12 cellular contexts compared by ENCODE assay signal in the genomic region with DNA sequence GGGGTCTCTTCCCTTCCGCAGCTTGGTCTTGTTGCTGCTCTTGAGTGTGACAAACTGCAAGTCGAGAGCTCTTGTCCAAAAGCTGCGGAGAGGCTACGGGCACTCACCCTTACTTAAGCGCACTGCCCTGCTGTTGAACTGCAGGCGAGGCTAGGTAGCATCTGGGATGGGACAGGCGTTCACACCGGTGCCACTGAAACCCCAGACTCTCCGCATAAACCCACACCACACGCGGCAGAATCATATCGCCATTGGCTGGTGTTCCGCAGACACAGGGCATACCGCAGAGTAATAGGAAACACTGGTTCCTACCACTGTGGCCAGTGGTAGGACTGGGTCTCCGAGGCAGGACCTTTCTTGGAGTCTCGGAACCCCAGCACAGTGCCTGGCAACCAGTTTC. TPM values are rescaled to one million over a fixed set of nuclear protein-coding genes. Genes with fewer than 3 reads are reported as not detected.
DNase-seq lines count a peak whose midpoint lies in the region; FAIRE-seq and TF ChIP-seq lines count a peak whose summit lies in the region.
"Had no signal": no experiment of that assay in that cellular context is flagged by ENCODE, and none has a peak within 500 bp of the region (broad histone marks: within the 10 kb centered on the region; RNA-seq: fewer than 3 reads in every experiment).

No MANE protein-coding gene starts in this region.

- H3K27me3 ChIP-seq in stomach smooth muscle (ENCODE audit: control insufficient read depth in 1 of 2, insufficient read depth in 2 of 2, low read length in 2 of 2), result peaks cover 0 to 12% of the 10 kb centered on the region in 2 donors
- H3K27me3 ChIP-seq: SJCRH30 had no signal

- peaks cover 61% of the 10 kb centered on the region for H3K27me3 Mint-ChIP-seq in activated CD4-positive, alpha-beta memory T cell treated with anti-CD3 and anti-CD28 coated beads for 36 hours
- H3K27me3 Mint-ChIP-seq in activated CD4-positive, alpha-beta memory T cell treated with anti-CD3 and anti-CD28 coated beads, Interleukin-2, amount 10 ng/mL, durations not matched to agents 7 days and 5 days, result peaks cover 63% of the 10 kb centered on the region
- H3K27me3 Mint-ChIP-seq in activated naive CD8-positive, alpha-beta T cell treated with anti-CD3 and anti-CD28 coated beads for 36 hours, result peaks cover 79% of the 10 kb centered on the region

- H3K36me3 ChIP-seq in kidney (ENCODE audit: control insufficient read depth in 1 of 2, insufficient read depth in 2 of 2, low read length in 2 of 2) (no peaks in the 10 kb centered on the region), stomach smooth muscle (ENCODE audit: control insufficient read depth in 2 of 2, insufficient read depth in 2 of 2, low read length in 2 of 2) (no peaks in the 10 kb centered on the region)
- H3K36me3 ChIP-seq: neutrophil, SJCRH30, upper lobe of right lung had no signal

- no peaks in the 10 kb centered on the region for H3K9me3 ChIP-seq in kidney (ENCODE audit: control insufficient read depth in 1 of 2, low read length in 2 of 2)
- no peaks in the 10 kb centered on the region for H3K9me3 ChIP-seq in stomach smooth muscle (ENCODE audit: control insufficient read depth in 2 of 2, low read length in 2 of 2)
- H3K9me3 ChIP-seq: neutrophil, SJCRH30, upper lobe of right lung had no signal

- no peaks in the 10 kb centered on the region for H3K9me3 Mint-ChIP-seq in activated CD4-positive, alpha-beta memory T cell treated with anti-CD3 and anti-CD28 coated beads for 36 hours
- H3K9me3 Mint-ChIP-seq in activated CD4-positive, alpha-beta memory T cell treated with anti-CD3 and anti-CD28 coated beads, Interleukin-2, amount 10 ng/mL, durations not matched to agents 7 days and 5 days, result no peaks in the 10 kb centered on the region
- peaks cover 1% of the 10 kb centered on the region for H3K9me3 Mint-ChIP-seq in activated naive CD8-positive, alpha-beta T cell treated with anti-CD3 and anti-CD28 coated beads for 36 hours

- peak overlapping the region; percentile 82 to 86 for H3K27ac ChIP-seq in kidney (ENCODE audit: low read depth in 2 of 2, low read length in 2 of 2)
- peak overlapping the region; percentile 80 for H3K27ac ChIP-seq in stomach smooth muscle (ENCODE audit: low read length)
- H3K27ac ChIP-seq: neutrophil, SJCRH30 had no signal

- H3K9ac ChIP-seq in kidney (ENCODE audit: low read length in 2 of 2) (no peak overlapping the region), stomach smooth muscle (ENCODE audit: low read length in 2 of 2) (peak overlapping the region in 1 of 2 donors; percentile 46)

- intact Hi-C loops in activated CD4-positive, alpha-beta memory T cell treated with anti-CD3 and anti-CD28 coated beads for 36 hours (cut with micrococcal nuclease), result loop anchor here (1.0 to 5.0 kb wide), 2 partner anchors 591 to 713 kb away; no protein-coding TSS in a partner anchor
- intact Hi-C loops in kidney (cut with DNase I), result no loop called here

- TF ChIP-seq CTCF in kidney (IDR thresholded peaks at IDR 0.05; ENCODE audit: borderline replicate concordance, extremely low read depth, insufficient read depth), result no peak

- POLR2A ChIA-PET in activated CD4-positive, alpha-beta memory T cell treated with anti-CD3 and anti-CD28 coated beads for 36 hours (lab: Charles Lee), result no interaction called here
- POLR2A ChIA-PET in activated CD4-positive, alpha-beta memory T cell treated with anti-CD3 and anti-CD28 coated beads, Interleukin-2, amount 10 ng/mL, durations not matched to agents 7 days and 5 days (lab: Charles Lee), result no interaction called here

- H3K4me1 ChIP-seq in kidney (ENCODE audit: control insufficient read depth in 1 of 2, insufficient read depth in 1 of 2, low read depth in 1 of 2, low read length in 2 of 2) (peaks cover 2 to 8% of the 10 kb centered on the region in 2 donors), stomach smooth muscle (ENCODE audit: control insufficient read depth, insufficient read depth, low read length) (peaks cover 28% of the 10 kb centered on the region)
- H3K4me1 ChIP-seq: SJCRH30 had no signal

- H3K27ac Mint-ChIP-seq in activated CD4-positive, alpha-beta memory T cell treated with anti-CD3 and anti-CD28 coated beads for 36 hours, result no peak overlapping the region
- H3K27ac Mint-ChIP-seq in activated CD4-positive, alpha-beta memory T cell treated with anti-CD3 and anti-CD28 coated beads, Interleukin-2, amount 10 ng/mL, durations not matched to agents 7 days and 5 days, result no peak overlapping the region
- H3K27ac Mint-ChIP-seq in activated naive CD8-positive, alpha-beta T cell treated with anti-CD3 and anti-CD28 coated beads for 36 hours, result no peak overlapping the region

- H3K36me3 Mint-ChIP-seq in activated CD4-positive, alpha-beta memory T cell treated with anti-CD3 and anti-CD28 coated beads for 36 hours, result no peaks in the 10 kb centered on the region
- H3K36me3 Mint-ChIP-seq in activated CD4-positive, alpha-beta memory T cell treated with anti-CD3 and anti-CD28 coated beads, Interleukin-2, amount 10 ng/mL, durations not matched to agents 7 days and 5 days (ENCODE audit: low read depth), result peaks cover 6% of the 10 kb centered on the region
- H3K36me3 Mint-ChIP-seq in activated naive CD8-positive, alpha-beta T cell treated with anti-CD3 and anti-CD28 coated beads for 36 hours, result no peaks in the 10 kb centered on the region

- peak; percentile 8 for DNase-seq in activated CD4-positive, alpha-beta memory T cell treated with anti-CD3 and anti-CD28 coated beads for 36 hours
- DNase-seq in activated CD4-positive, alpha-beta memory T cell treated with anti-CD3 and anti-CD28 coated beads, Interleukin-2, amount 10 ng/mL, durations not matched to agents 7 days and 5 days, result no peak
- peak; percentile 6 for DNase-seq in activated naive CD8-positive, alpha-beta T cell treated with anti-CD3 and anti-CD28 coated beads for 36 hours
- DNase-seq in kidney (no peak), cerebellar nuclear complex (lab: John Stamatoyannopoulos, UW) (no peak), activated gamma-delta T cell treated with Interleukin-2 at 50 U/mL for 16 hours (no peak)
- no peak for DNase-seq in activated CD8-positive, alpha-beta memory T cell treated with anti-CD3 and anti-CD28 coated beads for 24 hours
- DNase-seq: effector CD4-positive, alpha-beta T cell; SJCRH30 had no signal

- CTCF ChIA-PET in activated CD4-positive, alpha-beta memory T cell treated with anti-CD3 and anti-CD28 coated beads for 36 hours (lab: Charles Lee), result interaction anchor here (0.6 to 1.1 kb wide), 3 partner anchors 13 to 671 kb away, joined by 3 to 4 read pairs (median 3); no protein-coding TSS in a partner anchor
- CTCF ChIA-PET in activated CD4-positive, alpha-beta memory T cell treated with anti-CD3 and anti-CD28 coated beads, Interleukin-2, amount 10 ng/mL, durations not matched to agents 7 days and 5 days (lab: Charles Lee), result no interaction called here

- H3K4me3 Mint-ChIP-seq in activated CD4-positive, alpha-beta memory T cell treated with anti-CD3 and anti-CD28 coated beads for 36 hours, result no peak overlapping the region
- no peak overlapping the region for H3K4me3 Mint-ChIP-seq in activated CD4-positive, alpha-beta memory T cell treated with anti-CD3 and anti-CD28 coated beads, Interleukin-2, amount 10 ng/mL, durations not matched to agents 7 days and 5 days
- H3K4me3 Mint-ChIP-seq in activated naive CD8-positive, alpha-beta T cell treated with anti-CD3 and anti-CD28 coated beads for 36 hours, result no peak overlapping the region

- H3K4me1 Mint-ChIP-seq in activated CD4-positive, alpha-beta memory T cell treated with anti-CD3 and anti-CD28 coated beads for 36 hours (ENCODE audit: low read depth), result peaks cover 33% of the 10 kb centered on the region
- H3K4me1 Mint-ChIP-seq in activated CD4-positive, alpha-beta memory T cell treated with anti-CD3 and anti-CD28 coated beads, Interleukin-2, amount 10 ng/mL, durations not matched to agents 7 days and 5 days, result peaks cover 26% of the 10 kb centered on the region
- peaks cover 30% of the 10 kb centered on the region for H3K4me1 Mint-ChIP-seq in activated naive CD8-positive, alpha-beta T cell treated with anti-CD3 and anti-CD28 coated beads for 36 hours

- H3K4me3 ChIP-seq in kidney (ENCODE audit: low read length in 2 of 2) (peak overlapping the region; percentile 69 to 85), stomach smooth muscle (ENCODE audit: low read length in 2 of 2) (no peak overlapping the region)
- H3K4me3 ChIP-seq: SJCRH30 had no signal

- FAIRE-seq in kidney (lab: Jason Lieb, UNC), result no peak

RNA-seq across cellular contexts. Expression of gene NPR3, which starts 2.2 kb away (rescaled TPM):
- under 1 TPM in 1 of 2 experiments, not detected in 1; 0.15 TPM for total RNA-seq in activated CD4-positive, alpha-beta memory T cell treated with anti-CD3 and anti-CD28 coated beads for 36 hours
- not detected for total RNA-seq in activated CD4-positive, alpha-beta memory T cell treated with anti-CD3 and anti-CD28 coated beads, Interleukin-2, amount 10 ng/mL, durations not matched to agents 7 days and 5 days
- not detected for total RNA-seq in activated naive CD8-positive, alpha-beta T cell treated with anti-CD3 and anti-CD28 coated beads for 36 hours
- total RNA-seq in kidney, result 12.5 TPM
- 33.7 TPM for polyA plus RNA-seq in kidney (ENCODE audit: insufficient read depth, low read depth, low replicate concordance)

Comparison
In these comparisons a context has a peak if more than half of its experiments do, and no peak if none do; other contexts are left out.
1. DNase-seq: peak in activated CD4-positive, alpha-beta memory T cell treated with anti-CD3 and anti-CD28 coated beads for 36 hours (single experiment) and activated naive CD8-positive, alpha-beta T cell treated with anti-CD3 and anti-CD28 coated beads for 36 hours (single experiment); none in activated CD4-positive, alpha-beta memory T cell treated with anti-CD3 and anti-CD28 coated beads, Interleukin-2, amount 10 ng/mL, durations not matched to agents 7 days and 5 days (single experiment), kidney (single experiment), activated CD8-positive, alpha-beta memory T cell treated with anti-CD3 and anti-CD28 coated beads for 24 hours (single experiment), cerebellar nuclear complex (0 of 2) and activated gamma-delta T cell treated with Interleukin-2 at 50 U/mL for 16 hours (single experiment).
2. H3K4me3 ChIP-seq: peak in kidney (2 of 2); none in stomach smooth muscle (0 of 2).
3. RNA of gene NPR3, which starts 2.2 kb away (total RNA-seq): 12.5 TPM in kidney (single experiment); 0.15 TPM in activated CD4-positive, alpha-beta memory T cell treated with anti-CD3 and anti-CD28 coated beads for 36 hours, not detected in activated CD4-positive, alpha-beta memory T cell treated with anti-CD3 and anti-CD28 coated beads, Interleukin-2, amount 10 ng/mL, durations not matched to agents 7 days and 5 days and not detected in activated naive CD8-positive, alpha-beta T cell treated with anti-CD3 and anti-CD28 coated beads for 36 hours; every median in the first group is over 10 times any median in the second.